8 cellular contexts compared by ENCODE assay signal in the genomic region with DNA sequence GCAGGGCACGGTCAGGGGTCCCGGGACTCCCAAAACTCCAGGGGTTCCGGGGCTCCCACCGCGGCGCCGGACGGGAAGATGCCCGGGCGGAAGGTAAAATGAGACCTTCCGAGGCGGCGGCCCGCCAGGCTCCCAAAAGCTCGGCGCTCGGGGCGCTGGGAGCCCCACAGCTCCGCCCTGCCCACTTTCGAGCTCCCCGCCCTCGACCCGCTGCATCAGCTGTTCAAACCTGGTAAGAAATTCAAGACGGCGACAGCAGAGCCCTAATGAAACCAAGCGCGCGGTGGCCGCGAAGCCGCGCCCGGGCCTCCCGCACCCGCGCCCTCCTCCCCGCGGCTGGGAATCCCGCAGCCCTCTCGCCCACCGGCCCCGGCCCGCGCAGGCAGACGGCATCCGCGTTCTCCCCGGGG. TPM values are rescaled to one million over a fixed set of nuclear protein-coding genes. Genes with fewer than 3 reads are reported as not detected.
DNase-seq lines count a peak whose midpoint lies in the region; ATAC-seq and TF ChIP-seq lines count a peak whose summit lies in the region.

No MANE protein-coding gene starts in this region.

- CTCF ChIA-PET in Caco-2 (lab: Charles Lee) (interaction anchor here (0.5 to 0.8 kb wide), 2 partner anchors 17 to 38 kb away, joined by 4 read pairs; no protein-coding TSS in a partner anchor), HEK293 (lab: Yijun Ruan, JAX) (interaction anchor here (1.1 to 2.6 kb wide), 3 partner anchors 9 to 13 kb away, joined by 3 to 22 read pairs (median 4); no protein-coding TSS in a partner anchor), MCF 10A (lab: Yijun Ruan, JAX) (interaction anchor here (0.8 to 1.1 kb wide), 2 partner anchors 18 to 186 kb away, joined by 3 read pairs; no protein-coding TSS in a partner anchor)

- H3K36me3 Mint-ChIP-seq in Caco-2 (ENCODE audit: insufficient read depth, unreplicated experiment): peaks cover 5% of the 10 kb centered on the region
- no peaks in the 10 kb centered on the region for H3K36me3 Mint-ChIP-seq in MCF 10A (ENCODE audit: insufficient read depth, unreplicated experiment)

- no peaks in the 10 kb centered on the region for H3K9me3 ChIP-seq in Caco-2
- no peaks in the 10 kb centered on the region for H3K9me3 ChIP-seq in HEK293 (ENCODE audit: control insufficient read depth, insufficient read depth, low read depth, low read length)
- no peaks in the 10 kb centered on the region for H3K9me3 ChIP-seq in left lung

- TF ChIP-seq CTCF in Caco-2 (IDR thresholded peaks at IDR 0.05; ENCODE audit: insufficient read depth in 1 of 2, low read depth in 1 of 2, low read length in 1 of 2, severe bottlenecking in 1 of 2, unreplicated experiment in 1 of 2) (no peak), HEK293 (tag by site-specific recombination; IDR thresholded peaks at IDR 0.05) (no peak), MCF 10A (IDR thresholded peaks at IDR 0.05; ENCODE audit: unreplicated experiment) (no peak), left lung (IDR thresholded peaks at IDR 0.05) (no peak)

- ATAC-seq in SK-N-SH treated with all-trans-retinoic acid at 6 μM for 48 hours: peak; percentile 48
- peak; percentile 26 for ATAC-seq in left lung

- H3K4me3 Mint-ChIP-seq in Caco-2 (ENCODE audit: unreplicated experiment): peak overlapping the region; percentile 94
- peak overlapping the region; percentile 86 for H3K4me3 Mint-ChIP-seq in MCF 10A (ENCODE audit: unreplicated experiment)

- intact Hi-C loops in Caco-2 (cut with micrococcal nuclease; ENCODE audit: unreplicated experiment): no loop called here
- intact Hi-C loops in MCF 10A (cut with micrococcal nuclease): loop anchor here (5.0 kb wide), 1 partner anchor 74 kb away; no protein-coding TSS in a partner anchor
- intact Hi-C loops in left lung (cut with DNase I): no loop called here

- H3K27me3 Mint-ChIP-seq in Caco-2 (ENCODE audit: insufficient read depth, unreplicated experiment) (no peaks in the 10 kb centered on the region), MCF 10A (ENCODE audit: insufficient read depth, unreplicated experiment) (no peaks in the 10 kb centered on the region)

- H3K27ac Mint-ChIP-seq in Caco-2 (ENCODE audit: unreplicated experiment) (no peak overlapping the region), MCF 10A (ENCODE audit: low read depth, unreplicated experiment) (no peak overlapping the region)

- H3K27ac ChIP-seq in HEK293 (ENCODE audit: extremely low read depth, low read depth, low read length): peak overlapping the region; percentile 62; the same call in 1 of the 2 replicates
- H3K27ac ChIP-seq in left lung: no peak overlapping the region

- H3K4me1 Mint-ChIP-seq in Caco-2 (ENCODE audit: low read depth, unreplicated experiment) (peaks cover 18% of the 10 kb centered on the region), MCF 10A (ENCODE audit: insufficient read depth, unreplicated experiment) (peaks cover 35% of the 10 kb centered on the region)

- peak overlapping the region; percentile 83 for H3K4me3 ChIP-seq in Caco-2 (ENCODE audit: low read depth, low read length)
- peak overlapping the region; percentile 55 for H3K4me3 ChIP-seq in HEK293 (ENCODE audit: low read depth, low read length)
- H3K4me3 ChIP-seq in left lung: peak overlapping the region; percentile 73 to 79

- POLR2A ChIA-PET in Caco-2 (lab: Charles Lee) (no interaction called here), HEK293 (lab: Yijun Ruan, JAX) (interaction anchor here (1.0 kb wide), 1 partner anchor 193 kb away, joined by 4 read pairs; a partner anchor contains a TSS), MCF 10A (lab: Yijun Ruan, JAX) (interaction anchor here (0.7 to 2.8 kb wide), 11 partner anchors 13 to 1914 kb away, joined by 3 to 35 read pairs (median 7); a partner anchor contains a TSS)

- no peaks in the 10 kb centered on the region for H3K27me3 ChIP-seq in Caco-2 (replicated peaks; ENCODE audit: control insufficient read depth, insufficient read depth, low read length)
- H3K27me3 ChIP-seq in left lung: peaks cover 19 to 93% of the 10 kb centered on the region in 2 donors

- BruUV-seq in Caco-2 (replicated peaks; lab: Mats Ljungman, UMichigan) (no TSS peak), MCF 10A (replicated peaks; lab: Mats Ljungman, UMichigan) (no TSS peak)

- peaks cover 15% of the 10 kb centered on the region for H3K4me1 ChIP-seq in Caco-2
- no peaks in the 10 kb centered on the region for H3K4me1 ChIP-seq in HEK293 (ENCODE audit: control insufficient read depth, insufficient read depth, low read length)
- peaks cover 8 to 28% of the 10 kb centered on the region in 2 donors for H3K4me1 ChIP-seq in left lung

- H3K9me3 Mint-ChIP-seq in Caco-2 (ENCODE audit: unreplicated experiment) (no peaks in the 10 kb centered on the region), MCF 10A (ENCODE audit: unreplicated experiment) (no peaks in the 10 kb centered on the region)

- H3K36me3 ChIP-seq in Caco-2 (ENCODE audit: control insufficient read depth, insufficient read depth, low read length) (no peaks in the 10 kb centered on the region), HEK293 (ENCODE audit: control insufficient read depth in 2 of 2, insufficient read depth in 1 of 2, low read length in 2 of 2) (no peaks in the 10 kb centered on the region), left lung (no peaks in the 10 kb centered on the region)

- DNase-seq in Caco-2 (peak in 1 of 2 experiments; percentile 53), MCF 10A (ENCODE audit: unreplicated experiment) (peak; percentile 33), left lung (peak in 1 of 2 donors; percentile 85), amygdala (lab: John Stamatoyannopoulos, UW) (no peak), DMS153 treated with DMSO at 0.1 percent for 48 hours (lab: John Stamatoyannopoulos, UW; ENCODE audit: unreplicated experiment) (no peak)
- DNase-seq in stimulated activated CD8-positive, alpha-beta memory T cell treated with anti-CD3 and anti-CD28 coated beads, Interleukin-7, amount 100 ng/mL, for 48 hours (ENCODE audit: extremely low read depth in 1 of 2, low read depth in 1 of 2): peak; percentile 34 to 39

TF ChIP-seq in HEK293, 187 proteins besides CTCF, POLR2A, EP300 and RAD21 (continues in another document):
- TF ChIP-seq ZBTB8A (tag by site-specific recombination; IDR thresholded peaks at IDR 0.05) (peak; percentile 34; the same call in 1 of the 2 replicates), ZFHX2 (tag by site-specific recombination; conservative IDR thresholded peaks at IDR 0.05) (no peak; the same call in 1 of the 2 replicates), KLF8 (tag by site-specific recombination; IDR thresholded peaks at IDR 0.05) (0 out of 2 replicates have a peak, but pooled peaks have one; percentile 15), YY1 (tag by site-specific recombination; IDR thresholded peaks at IDR 0.05) (peak; percentile 14; the same call in 1 of the 2 replicates)
- TF ChIP-seq, protein P1, sequence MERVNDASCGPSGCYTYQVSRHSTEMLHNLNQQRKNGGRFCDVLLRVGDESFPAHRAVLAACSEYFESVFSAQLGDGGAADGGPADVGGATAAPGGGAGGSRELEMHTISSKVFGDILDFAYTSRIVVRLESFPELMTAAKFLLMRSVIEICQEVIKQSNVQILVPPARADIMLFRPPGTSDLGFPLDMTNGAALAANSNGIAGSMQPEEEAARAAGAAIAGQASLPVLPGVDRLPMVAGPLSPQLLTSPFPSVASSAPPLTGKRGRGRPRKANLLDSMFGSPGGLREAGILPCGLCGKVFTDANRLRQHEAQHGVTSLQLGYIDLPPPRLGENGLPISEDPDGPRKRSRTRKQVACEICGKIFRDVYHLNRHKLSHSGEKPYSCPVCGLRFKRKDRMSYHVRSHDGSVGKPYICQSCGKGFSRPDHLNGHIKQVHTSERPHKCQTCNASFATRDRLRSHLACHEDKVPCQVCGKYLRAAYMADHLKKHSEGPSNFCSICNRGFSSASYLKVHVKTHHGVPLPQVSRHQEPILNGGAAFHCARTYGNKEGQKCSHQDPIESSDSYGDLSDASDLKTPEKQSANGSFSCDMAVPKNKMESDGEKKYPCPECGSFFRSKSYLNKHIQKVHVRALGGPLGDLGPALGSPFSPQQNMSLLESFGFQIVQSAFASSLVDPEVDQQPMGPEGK (tag by site-specific recombination; IDR thresholded peaks at IDR 0.05): 0 out of 2 replicates have a peak, but pooled peaks have one; percentile 23

TF ChIP-seq in SK-N-SH treated with all-trans-retinoic acid at 6 μM for 48 hours, 23 proteins besides CTCF, POLR2A, EP300 and RAD21 (continues in another document):
- TF ChIP-seq GLIS3 (CRISPR knock-in tag; IDR thresholded peaks at IDR 0.05): no peak
- TF ChIP-seq ESRRG (CRISPR knock-in tag; IDR thresholded peaks at IDR 0.05): no peak
- TF ChIP-seq TCF4 (CRISPR knock-in tag; IDR thresholded peaks at IDR 0.05; ENCODE audit: borderline replicate concordance): no peak
- TF ChIP-seq ZC3H10 (CRISPR knock-in tag; IDR thresholded peaks at IDR 0.05): no peak
- no peak for TF ChIP-seq ZNF565 (CRISPR knock-in tag; conservative IDR thresholded peaks at IDR 0.05; ENCODE audit: low read depth)
- TF ChIP-seq PPARA (CRISPR knock-in tag; IDR thresholded peaks at IDR 0.05; ENCODE audit: borderline replicate concordance): no peak
- TF ChIP-seq, protein P2, sequence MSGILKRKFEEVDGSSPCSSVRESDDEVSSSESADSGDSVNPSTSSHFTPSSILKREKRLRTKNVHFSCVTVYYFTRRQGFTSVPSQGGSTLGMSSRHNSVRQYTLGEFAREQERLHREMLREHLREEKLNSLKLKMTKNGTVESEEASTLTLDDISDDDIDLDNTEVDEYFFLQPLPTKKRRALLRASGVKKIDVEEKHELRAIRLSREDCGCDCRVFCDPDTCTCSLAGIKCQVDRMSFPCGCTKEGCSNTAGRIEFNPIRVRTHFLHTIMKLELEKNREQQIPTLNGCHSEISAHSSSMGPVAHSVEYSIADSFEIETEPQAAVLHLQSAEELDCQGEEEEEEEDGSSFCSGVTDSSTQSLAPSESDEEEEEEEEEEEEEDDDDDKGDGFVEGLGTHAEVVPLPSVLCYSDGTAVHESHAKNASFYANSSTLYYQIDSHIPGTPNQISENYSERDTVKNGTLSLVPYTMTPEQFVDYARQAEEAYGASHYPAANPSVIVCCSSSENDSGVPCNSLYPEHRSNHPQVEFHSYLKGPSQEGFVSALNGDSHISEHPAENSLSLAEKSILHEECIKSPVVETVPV (CRISPR knock-in tag; IDR thresholded peaks at IDR 0.05): no peak
- no peak for TF ChIP-seq ZFP3 (CRISPR knock-in tag; IDR thresholded peaks at IDR 0.05)
- TF ChIP-seq ZFP30 (CRISPR knock-in tag; IDR thresholded peaks at IDR 0.05): no peak
- no peak for TF ChIP-seq BACH2 (CRISPR knock-in tag; IDR thresholded peaks at IDR 0.05; ENCODE audit: borderline replicate concordance)
- TF ChIP-seq RARB (CRISPR knock-in tag; IDR thresholded peaks at IDR 0.05): no peak
- TF ChIP-seq ZNF70 (CRISPR knock-in tag; IDR thresholded peaks at IDR 0.05): no peak
- no peak for TF ChIP-seq ARNTL (CRISPR knock-in tag; IDR thresholded peaks at IDR 0.05; ENCODE audit: borderline replicate concordance, low read depth)

RNA-seq across cellular contexts. Expression of a gene that starts 0.4 kb away (rescaled TPM):
- total RNA-seq in Caco-2 (2022): 8.6 and 9.5 TPM in 2 replicates
- 4.1 and 5.7 TPM in 2 replicates for total RNA-seq in MCF 10A (2022)
- total RNA-seq in left lung: 1 to 10 TPM; 3.5 to 4.8 TPM

RNA-seq across cellular contexts. Expression of a gene that starts 29.3 kb away (rescaled TPM):
- total RNA-seq in Caco-2 (2022) (68.4 and 73.8 TPM in 2 replicates), MCF 10A (2022) (69.4 and 97.1 TPM in 2 replicates), left lung (10 to 100 TPM; 45.7 to 48.0 TPM)

RNA-seq across cellular contexts. Expression of a gene that starts 34.1 kb away (rescaled TPM):
- 76.3 and 84.8 TPM in 2 replicates for total RNA-seq in Caco-2 (2022)
- 116 and 136 TPM in 2 replicates for total RNA-seq in MCF 10A (2022)
- 100 to 1,000 TPM in 1 of 2 donors, 10 to 100 TPM in 1; 83.9 to 107 TPM for total RNA-seq in left lung

Comparison
In these comparisons a context has a peak if more than half of its experiments do, and no peak if none do; other contexts are left out.
1. DNase-seq: peak in MCF 10A (single experiment) and stimulated activated CD8-positive, alpha-beta memory T cell treated with anti-CD3 and anti-CD28 coated beads, Interleukin-7, amount 100 ng/mL, for 48 hours (2 of 2); none in amygdala (0 of 56) and DMS153 treated with DMSO at 0.1 percent for 48 hours (single experiment).
2. Peak in every context shown above with its lines, with median percentiles within 50 percentile points of each other: H3K4me3 ChIP-seq.